In genomic region chr10:25338271-25338670, GRCh38 we compare ENCODE assay signal across 18 cellular contexts.
A peak's percentile ranks its signal among the peaks of the same experiment; 100 is the strongest.
DNase-seq lines count a peak whose midpoint lies in the region; FAIRE-seq lines count a peak whose summit lies in the region.
"Had no signal": no experiment of that assay in that cellular context is flagged by ENCODE, and none has a peak within 500 bp of the region (broad histone marks: within the 10 kb centered on the region; RNA-seq: fewer than 3 reads in every experiment).

No MANE protein-coding gene starts in this region.

- DNase-seq in NCI-H69 (lab: John Stamatoyannopoulos, UW) (peak; percentile 12), middle frontal gyrus (ENCODE audit: extremely low spot score, low spot score) (peak; percentile 65), OCI-M1 (lab: John Stamatoyannopoulos, UW) (no peak), NCI-H128 (lab: John Stamatoyannopoulos, UW; ENCODE audit: unreplicated experiment) (no peak), NCI-H2196 (lab: John Stamatoyannopoulos, UW; ENCODE audit: unreplicated experiment) (no peak)
- no peak for DNase-seq in stimulated activated CD4-positive, alpha-beta T cell treated with anti-CD3 and anti-CD28 coated beads, Interleukin-15, amount 100 ng/mL, for 24 hours
- DNase-seq: 8988T; Calu3; CD8-positive, alpha-beta T cell; GDM1; HCEC 1CT; IMR-90 had no signal

- FAIRE-seq in A204.1 (lab: Jason Lieb, UNC) (peak; percentile 98), colon (lab: Jason Lieb, UNC) (peak; percentile 95)
- FAIRE-seq: GM12892, GM18507, H54, HTR-8/SVneo had no signal

Comparison
In these comparisons a context has a peak if more than half of its experiments do, and no peak if none do; other contexts are left out.
1. DNase-seq: peak in NCI-H69 (single experiment) and middle frontal gyrus (single experiment); none in OCI-M1 (single experiment), NCI-H128 (single experiment), stimulated activated CD4-positive, alpha-beta T cell treated with anti-CD3 and anti-CD28 coated beads, Interleukin-15, amount 100 ng/mL, for 24 hours (single experiment) and NCI-H2196 (single experiment).